In genomic region chr12:47817272-47818006, GRCh38 we compare ENCODE assay signal across 8 cellular contexts. TPM values are rescaled to one million over a fixed set of nuclear protein-coding genes. Genes with fewer than 3 reads are reported as not detected.
DNase-seq lines count a peak whose midpoint lies in the region; ATAC-seq, FAIRE-seq and TF ChIP-seq lines count a peak whose summit lies in the region.

No MANE protein-coding gene starts in this region.

- peak overlapping the region; percentile 91 for H3K4me3 ChIP-seq in AG04450 (ENCODE audit: low read depth, low read length)
- peak overlapping the region; percentile 89 to 95 for H3K4me3 ChIP-seq in cardiac fibroblast (replicated peaks in 1 of 2; ENCODE audit: low read depth in 2 of 2, low read length in 2 of 2)
- H3K4me3 ChIP-seq in muscle layer of duodenum (ENCODE audit: low read depth in 1 of 2, low read length in 2 of 2): peak overlapping the region; percentile 70 to 80

- peak; percentile 35 for TF ChIP-seq CTCF in AG04450 (IDR thresholded peaks at IDR 0.05; ENCODE audit: low read depth, low read length)
- TF ChIP-seq CTCF in cardiac fibroblast (IDR thresholded peaks at IDR 0.05; ENCODE audit: low read depth, low read length): peak; percentile 45

- CTCF ChIA-PET in AG04450 (lab: Charles Lee): interaction anchor here (0.5 to 2.7 kb wide), 6 partner anchors 9 to 1946 kb away, joined by 3 to 22 read pairs (median 9); no protein-coding TSS in a partner anchor

- peak overlapping the region; percentile 66 to 96 (median 92) for H3K4me3 Mint-ChIP-seq in IgD-negative memory B cell

- peaks cover 3 to 11% of the 10 kb centered on the region in 2 donors for H3K36me3 ChIP-seq in muscle layer of duodenum (ENCODE audit: control insufficient read depth in 1 of 2, insufficient read depth in 2 of 2, low read length in 2 of 2)

- H3K4me1 Mint-ChIP-seq in IgD-negative memory B cell: peaks cover 40 to 63% (median 57%) of the 10 kb centered on the region in 3 donors

- no peak for FAIRE-seq in frontal cortex (lab: Jason Lieb, UNC)

- H3K27me3 ChIP-seq in AG04450 (ENCODE audit: control insufficient read depth, insufficient read depth, low read length) (no peaks in the 10 kb centered on the region), muscle layer of duodenum (ENCODE audit: low read depth, low read length) (no peaks in the 10 kb centered on the region)

- H3K27ac ChIP-seq in AG04450 (ENCODE audit: low read depth, low read length): peak overlapping the region; percentile 57
- H3K27ac ChIP-seq in muscle layer of duodenum (ENCODE audit: low read length): peak overlapping the region; percentile 92

- H3K9me3 Mint-ChIP-seq in IgD-negative memory B cell: no peaks in the 10 kb centered on the region

- POLR2A ChIA-PET in AG04450 (lab: Yijun Ruan, JAX): interaction anchor here (1.3 to 1.4 kb wide), 2 partner anchors 9 to 11 kb away, joined by 3 to 6 read pairs; no protein-coding TSS in a partner anchor

- H3K27ac Mint-ChIP-seq in IgD-negative memory B cell: peak overlapping the region; percentile 91 to 97 (median 95)

- H3K9me3 ChIP-seq in AG04450 (ENCODE audit: control insufficient read depth, insufficient read depth, low read length): no peaks in the 10 kb centered on the region; the same call in 1 of the 2 replicates
- no peaks in the 10 kb centered on the region for H3K9me3 ChIP-seq in muscle layer of duodenum (ENCODE audit: control insufficient read depth in 1 of 2, low read length in 2 of 2)

- peaks cover 6% of the 10 kb centered on the region for H3K36me3 Mint-ChIP-seq in IgD-negative memory B cell

- H3K4me1 ChIP-seq in muscle layer of duodenum (ENCODE audit: control insufficient read depth in 1 of 2, insufficient read depth in 2 of 2, low read length in 2 of 2): peaks cover 44 to 59% of the 10 kb centered on the region in 2 donors

- no peak for ATAC-seq in HG02759 (IDR thresholded peaks at IDR 0.05; ENCODE audit: unreplicated experiment)

- DNase-seq in AG04450 (ENCODE audit: low read depth, low spot score): no peak
- peak in 1 of 2 donors; percentile 40 for DNase-seq in cardiac fibroblast (ENCODE audit: low read depth in 2 of 2)
- DNase-seq in stimulated activated CD4-positive, alpha-beta T cell treated with anti-CD3 and anti-CD28 coated beads, Interleukin-4, amount 100 ng/mL, for 1 hour: no peak
- no peak for DNase-seq in frontal cortex (ENCODE audit: low spot score in 2 of 2)
- DNase-seq in NCI-H526 treated with DMSO at 0.1 percent for 48 hours (lab: John Stamatoyannopoulos, UW): no peak

- peaks cover 2% of the 10 kb centered on the region for H3K27me3 Mint-ChIP-seq in IgD-negative memory B cell

RNA-seq across cellular contexts. Expression of gene HDAC7, which starts 2.3 kb away (rescaled TPM):
- polyA plus RNA-seq in AG04450 (2011; rRNA removed): 17.1 and 22.1 TPM in 2 replicates
- polyA minus RNA-seq in AG04450 (2011; rRNA and poly(A)+ RNA removed): 22.5 and 25.5 TPM in 2 replicates
- 20.9 TPM for polyA plus RNA-seq in IgD-negative memory B cell
- total RNA-seq in frontal cortex: 4.9 TPM

RNA-seq across cellular contexts. Expression of gene SLC48A1, which starts 44.4 kb away (rescaled TPM):
- 7.8 and 9.0 TPM in 2 replicates for polyA plus RNA-seq in AG04450 (2011; rRNA removed)
- polyA minus RNA-seq in AG04450 (2011; rRNA and poly(A)+ RNA removed): 9.3 and 12.2 TPM in 2 replicates
- 21.7 TPM for polyA plus RNA-seq in IgD-negative memory B cell
- 8.6 TPM for total RNA-seq in frontal cortex

RNA-seq across cellular contexts. Expression of gene RAPGEF3, which starts 58.8 kb away (rescaled TPM):
- polyA plus RNA-seq in AG04450 (2011; rRNA removed) (1.7 and 2.1 TPM in 2 replicates), IgD-negative memory B cell (0.26 TPM)
- 2.7 and 3.4 TPM in 2 replicates for polyA minus RNA-seq in AG04450 (2011; rRNA and poly(A)+ RNA removed)
- total RNA-seq in frontal cortex: 7.7 TPM
